ENCODE assay signal across 30 cellular contexts in the genomic region with DNA sequence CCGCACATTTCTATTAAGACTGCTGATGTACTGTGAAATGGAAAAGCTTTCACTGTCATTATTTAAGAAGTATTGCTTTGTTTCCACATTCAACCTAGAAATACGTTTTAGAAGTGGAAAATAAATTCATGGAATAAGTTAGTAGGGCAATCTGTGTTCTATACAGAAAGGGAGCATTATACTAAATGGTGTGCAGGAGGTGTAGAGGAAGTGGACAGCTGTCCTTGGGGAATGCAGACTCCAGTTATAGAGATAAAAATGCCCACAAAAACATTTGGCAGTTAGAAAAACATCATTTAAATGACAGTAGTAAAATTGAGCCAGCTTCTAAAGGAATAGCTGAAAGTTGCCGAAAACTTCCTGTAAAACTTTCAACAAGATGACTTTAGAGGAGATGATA.
"Had no signal": no experiment of that assay in that cellular context is flagged by ENCODE, and none has a peak within 500 bp of the region (broad histone marks: within the 10 kb centered on the region; RNA-seq: fewer than 3 reads in every experiment).

No MANE protein-coding gene starts in this region.

- H3K9me2 ChIP-seq: SK-N-SH had no signal

- H3K27ac ChIP-seq: KMS-11, Peyer's patch, SJCRH30 had no signal

- H3K4me1 Mint-ChIP-seq: activated CD4-positive, alpha-beta T cell treated with anti-CD3 and anti-CD28 coated beads, Interleukin-2, amount 10 ng/mL, durations not matched to agents 7 days and 5 days; brain had no signal

- ATAC-seq: activated CD4-positive, alpha-beta T cell treated with anti-CD3 and anti-CD28 coated beads for 36 hours; activated CD8-positive, alpha-beta T cell treated with anti-CD3 and anti-CD28 coated beads, Interleukin-2, amount 10 ng/mL, durations not matched to agents 7 days and 5 days; activated naive CD4-positive, alpha-beta T cell treated with anti-CD3 and anti-CD28 coated beads, Interleukin-2, amount 50 U/mL, for 72 hours; PC-3 had no signal

- H3K4me3 Mint-ChIP-seq: activated CD4-positive, alpha-beta T cell treated with anti-CD3 and anti-CD28 coated beads for 36 hours; activated CD4-positive, alpha-beta T cell treated with anti-CD3 and anti-CD28 coated beads, Interleukin-2, amount 10 ng/mL, durations not matched to agents 7 days and 5 days; activated CD8-positive, alpha-beta T cell treated with anti-CD3 and anti-CD28 coated beads, Interleukin-2, amount 10 ng/mL, durations not matched to agents 7 days and 5 days; activated naive CD4-positive, alpha-beta T cell treated with anti-CD3 and anti-CD28 coated beads for 36 hours; activated T-cell treated with anti-CD3 and anti-CD28 coated beads, Interleukin-2, amount 50 U/mL, for 24 hours; brain; T-helper 1 cell treated with Interleukin-12 subunit alpha and Interleukin-12 subunit beta and Interleukin-4 antibody, amounts not matched to agents 30 μg/mL and 1 μg/mL, for 36 hours; T-helper 2 cell treated with Interferon-gamma antibody and Interleukin-4, amounts not matched to agents 5 μg/mL and 100 μg/mL, for 36 hours had no signal

- H3K27me3 ChIP-seq: Peyer's patch, SJCRH30 had no signal

- H3K27me3 Mint-ChIP-seq: activated CD4-positive, alpha-beta T cell treated with anti-CD3 and anti-CD28 coated beads for 36 hours; activated CD4-positive, alpha-beta T cell treated with anti-CD3 and anti-CD28 coated beads, Interleukin-2, amount 10 ng/mL, durations not matched to agents 7 days and 5 days; activated T-cell treated with anti-CD3 and anti-CD28 coated beads, Interleukin-2, amount 50 U/mL, for 24 hours; brain had no signal

- H3K9ac ChIP-seq: KMS-11, SK-N-SH had no signal

- H3K4me2 ChIP-seq: KMS-11, SK-N-SH had no signal

- H3K4me3 ChIP-seq: Peyer's patch, SJCRH30 had no signal

- H3K9me3 ChIP-seq: Peyer's patch, SJCRH30, SK-N-SH had no signal

- DNase-seq: activated CD4-positive, alpha-beta T cell treated with anti-CD3 and anti-CD28 coated beads for 36 hours; activated CD4-positive, alpha-beta T cell treated with anti-CD3 and anti-CD28 coated beads, Interleukin-2, amount 10 ng/mL, durations not matched to agents 7 days and 5 days; activated CD4-positive, alpha-beta T cell treated with anti-CD3 and anti-CD28 coated beads, Interleukin-2, amount 50 U/mL, for 48 hours; activated CD8-positive, alpha-beta T cell treated with anti-CD3 and anti-CD28 coated beads, Interleukin-2, amount 10 ng/mL, durations not matched to agents 7 days and 5 days; activated gamma-delta T cell treated with Interleukin-2 at 50 U/mL for 16 hours; activated naive CD4-positive, alpha-beta T cell treated with anti-CD3 and anti-CD28 coated beads for 36 hours; activated T-cell treated with anti-CD3 and anti-CD28 coated beads, Interleukin-2, amount 50 U/mL, for 24 hours; anterior cingulate cortex; caudate nucleus; cerebellar nuclear complex; NCI-H1048; NCI-H1105 treated with DMSO at 0.1 percent for 48 hours; NCI-H1436 treated with DMSO at 0.1 percent for 48 hours; NCI-H1694 treated with DMSO at 0.1 percent for 48 hours; NCI-H2029; NCI-H345; NCI-H526; NCI-H748 treated with DMSO at 0.1 percent for 48 hours; NK-92 treated with Interleukin-12 subunit alpha and Interleukin-12 subunit beta, amount 100 ng/mL, for 24 hours; PC-3; Peyer's patch; SHP77; SK-N-SH had no signal

- H3K27ac Mint-ChIP-seq: activated CD4-positive, alpha-beta T cell treated with anti-CD3 and anti-CD28 coated beads for 36 hours; activated CD4-positive, alpha-beta T cell treated with anti-CD3 and anti-CD28 coated beads, Interleukin-2, amount 10 ng/mL, durations not matched to agents 7 days and 5 days; activated CD8-positive, alpha-beta T cell treated with anti-CD3 and anti-CD28 coated beads, Interleukin-2, amount 10 ng/mL, durations not matched to agents 7 days and 5 days; activated naive CD4-positive, alpha-beta T cell treated with anti-CD3 and anti-CD28 coated beads for 36 hours; activated naive CD4-positive, alpha-beta T cell treated with anti-CD3 and anti-CD28 coated beads, Interleukin-2, amount 50 U/mL, for 72 hours; activated T-cell treated with anti-CD3 and anti-CD28 coated beads, Interleukin-2, amount 50 U/mL, for 24 hours; activated T-helper 2 cell treated with anti-CD3 and anti-CD28 coated beads, Interferon-gamma antibody, Interleukin-2, Interleukin-4, amounts not matched to agents 10 μg/mL and 5 μg/mL and 100 μg/mL, durations not matched to agents 14 hours and 24 hours and 36 hours; brain; T-helper 1 cell treated with Interleukin-12 subunit alpha and Interleukin-12 subunit beta and Interleukin-4 antibody, amounts not matched to agents 30 μg/mL and 1 μg/mL, for 36 hours; T-helper 2 cell treated with Interferon-gamma antibody and Interleukin-4, amounts not matched to agents 5 μg/mL and 100 μg/mL, for 36 hours had no signal

- H3K9me3 Mint-ChIP-seq: activated naive CD4-positive, alpha-beta T cell treated with anti-CD3 and anti-CD28 coated beads for 36 hours; activated naive CD4-positive, alpha-beta T cell treated with anti-CD3 and anti-CD28 coated beads, Interleukin-2, amount 50 U/mL, for 72 hours; activated T-cell treated with anti-CD3 and anti-CD28 coated beads, Interleukin-2, amount 50 U/mL, for 24 hours; activated T-helper 2 cell treated with anti-CD3 and anti-CD28 coated beads, Interferon-gamma antibody, Interleukin-2, Interleukin-4, amounts not matched to agents 10 μg/mL and 5 μg/mL and 100 μg/mL, durations not matched to agents 14 hours and 24 hours and 36 hours; brain; T-helper 1 cell treated with Interleukin-12 subunit alpha and Interleukin-12 subunit beta and Interleukin-4 antibody, amounts not matched to agents 30 μg/mL and 1 μg/mL, for 36 hours; T-helper 2 cell treated with Interferon-gamma antibody and Interleukin-4, amounts not matched to agents 5 μg/mL and 100 μg/mL, for 36 hours had no signal

- H3K4me1 ChIP-seq: Peyer's patch, SJCRH30 had no signal
